ENCODE assay signal across 13 cellular contexts in the genomic region with DNA sequence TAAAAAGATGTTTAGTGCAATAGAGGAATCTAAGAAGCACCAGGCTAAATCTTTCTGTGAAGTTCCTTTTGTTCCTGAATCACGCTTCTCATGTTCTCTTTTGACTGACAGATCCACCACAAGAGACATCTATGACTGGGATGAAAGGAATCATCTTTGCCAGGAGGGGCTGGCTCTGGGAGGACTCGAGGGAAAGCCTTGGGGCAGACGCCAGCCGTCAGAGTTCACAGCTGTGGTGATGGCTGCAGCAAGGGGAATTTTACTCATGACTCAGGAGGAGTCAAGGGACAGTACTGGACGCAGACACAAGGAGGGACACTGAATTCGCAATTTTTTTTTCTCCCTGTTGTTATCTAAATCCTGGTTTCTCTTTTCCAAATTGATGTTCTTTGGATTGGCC. TPM values are rescaled to one million over a fixed set of nuclear protein-coding genes. Genes with fewer than 3 reads are reported as not detected.
A peak's percentile ranks its signal among the peaks of the same experiment; 100 is the strongest.
DNase-seq lines count a peak whose midpoint lies in the region; ATAC-seq lines count a peak whose summit lies in the region.
"Had no signal": no experiment of that assay in that cellular context is flagged by ENCODE, and none has a peak within 500 bp of the region (broad histone marks: within the 10 kb centered on the region; RNA-seq: fewer than 3 reads in every experiment).

No MANE protein-coding gene starts in this region.

- peaks cover 0 to 6% of the 10 kb centered on the region in 2 donors for H3K36me3 Mint-ChIP-seq in activated T-cell treated with anti-CD3 and anti-CD28 coated beads, Interleukin-2, amount 50 U/mL, for 72 hours (ENCODE audit: insufficient read depth in 2 of 2)

- no peak for DNase-seq in activated T-cell treated with anti-CD3 and anti-CD28 coated beads, Interleukin-2, amount 50 U/mL, for 72 hours
- DNase-seq in activated T-cell treated with anti-CD3 and anti-CD28 coated beads, Interleukin-2, amount 50 U/mL, for 48 hours, result no peak
- DNase-seq in amygdala (lab: John Stamatoyannopoulos, UW) (peak in 44 of 56 donors; percentile 3 to 81 (median 40)), left ventricle myocardium superior (peak; percentile 46), superior temporal gyrus (ENCODE audit: extremely low spot score) (peak; percentile 84), MV-4-11 (lab: John Stamatoyannopoulos, UW) (no peak), left colon (no peak)
- DNase-seq: activated CD4-positive, alpha-beta T cell treated with anti-CD3 and anti-CD28 coated beads, Interleukin-2, amount 10 ng/mL, durations not matched to agents 7 days and 5 days; DMS79; KBM-7; NCI-H2081; small intestine had no signal

- H3K9me3 Mint-ChIP-seq in activated T-cell treated with anti-CD3 and anti-CD28 coated beads, Interleukin-2, amount 50 U/mL, for 72 hours, result peaks cover 8 to 24% of the 10 kb centered on the region in 2 donors

- peak overlapping the region; percentile 27 for H3K27ac Mint-ChIP-seq in activated T-cell treated with anti-CD3 and anti-CD28 coated beads, Interleukin-2, amount 50 U/mL, for 72 hours
- H3K27ac Mint-ChIP-seq: activated CD4-positive, alpha-beta T cell treated with anti-CD3 and anti-CD28 coated beads, Interleukin-2, amount 10 ng/mL, durations not matched to agents 7 days and 5 days had no signal

- H3K4me1 Mint-ChIP-seq in activated T-cell treated with anti-CD3 and anti-CD28 coated beads, Interleukin-2, amount 50 U/mL, for 72 hours (ENCODE audit: low read depth), result peaks cover 12% of the 10 kb centered on the region
- H3K4me1 Mint-ChIP-seq: activated CD4-positive, alpha-beta T cell treated with anti-CD3 and anti-CD28 coated beads, Interleukin-2, amount 10 ng/mL, durations not matched to agents 7 days and 5 days had no signal

- intact Hi-C loops in left ventricle myocardium superior (cut with micrococcal nuclease), result no loop called here
- intact Hi-C loops in left colon (cut with DNase I, micrococcal nuclease), result no loop called here

- H3K4me3 Mint-ChIP-seq in activated T-cell treated with anti-CD3 and anti-CD28 coated beads, Interleukin-2, amount 50 U/mL, for 72 hours, result no peak overlapping the region
- H3K4me3 Mint-ChIP-seq: activated CD4-positive, alpha-beta T cell treated with anti-CD3 and anti-CD28 coated beads, Interleukin-2, amount 10 ng/mL, durations not matched to agents 7 days and 5 days had no signal

- no peak for ATAC-seq in activated T-cell treated with anti-CD3 and anti-CD28 coated beads, Interleukin-2, amount 50 U/mL, for 72 hours (replicated peaks in 1 of 2)
- ATAC-seq in left ventricle myocardium superior (peak; percentile 62), GM21786 (IDR thresholded peaks at IDR 0.05; ENCODE audit: unreplicated experiment) (no peak), left colon (no peak)

- H3K27me3 Mint-ChIP-seq in activated T-cell treated with anti-CD3 and anti-CD28 coated beads, Interleukin-2, amount 50 U/mL, for 72 hours (ENCODE audit: low read depth), result no peaks in the 10 kb centered on the region

RNA-seq across cellular contexts. Expression of a gene that starts 38.7 kb away (rescaled TPM):
- total RNA-seq in activated T-cell treated with anti-CD3 and anti-CD28 coated beads, Interleukin-2, amount 50 U/mL, for 72 hours, result 10 to 100 TPM; 37.3 to 41.7 TPM
- total RNA-seq in left ventricle myocardium superior (11.4 TPM), left colon (10 to 100 TPM; 17.8 to 24.2 TPM)

Comparison
In these comparisons a context has a peak if more than half of its experiments do, and no peak if none do; other contexts are left out.
1. DNase-seq: peak in amygdala (44 of 56), left ventricle myocardium superior (single experiment) and superior temporal gyrus (single experiment); none in activated T-cell treated with anti-CD3 and anti-CD28 coated beads, Interleukin-2, amount 50 U/mL, for 72 hours (0 of 2), activated T-cell treated with anti-CD3 and anti-CD28 coated beads, Interleukin-2, amount 50 U/mL, for 48 hours (0 of 2), MV-4-11 (single experiment) and left colon (0 of 2).